In genomic region chr1:28927442-28928305, GRCh38 we compare ENCODE assay signal across 8 cellular contexts. TPM values are rescaled to one million over a fixed set of nuclear protein-coding genes. Genes with fewer than 3 reads are reported as not detected.
DNase-seq lines count a peak whose midpoint lies in the region; ATAC-seq and TF ChIP-seq lines count a peak whose summit lies in the region.

No MANE protein-coding gene starts in this region.

- no peaks in the 10 kb centered on the region for H3K27me3 ChIP-seq in KMS-11 (ENCODE audit: insufficient read depth, low read depth)

- H3K9ac ChIP-seq in KMS-11, result peak overlapping the region; percentile 13; the same call in 1 of the 2 replicates

- H3K9me3 Mint-ChIP-seq in activated naive CD8-positive, alpha-beta T cell (ENCODE audit: low read depth), result no peaks in the 10 kb centered on the region

- H3K4me3 Mint-ChIP-seq in activated naive CD8-positive, alpha-beta T cell, result peak overlapping the region; percentile 67

- WGBS in mesodermal cell (ENCODE audit: insufficient coverage in 2 of 2), 2 experiments, result no CpG with 5 or more reads among the region's 2 CpGs

- H3K27me3 Mint-ChIP-seq in activated naive CD8-positive, alpha-beta T cell, result no peaks in the 10 kb centered on the region

- peaks cover 66% of the 10 kb centered on the region for H3K79me2 ChIP-seq in KMS-11 (ENCODE audit: insufficient read depth, low read depth)

- H3K27ac ChIP-seq in KMS-11 (peak overlapping the region; percentile 46; the same call in 1 of the 2 replicates), mesodermal cell (ENCODE audit: low read depth, low read length, severe bottlenecking) (peak overlapping the region; percentile 51)

- H3K36me3 ChIP-seq in KMS-11 (ENCODE audit: insufficient read depth), result no peaks in the 10 kb centered on the region
- H3K36me3 ChIP-seq in mesodermal cell (ENCODE audit: control insufficient read depth, insufficient read depth, low read length), result no peaks in the 10 kb centered on the region

- peak overlapping the region; percentile 86 for H3K27ac Mint-ChIP-seq in activated naive CD8-positive, alpha-beta T cell

- H3K4me2 ChIP-seq in KMS-11, result peak overlapping the region; percentile 59

- H4K20me1 ChIP-seq in KMS-11 (ENCODE audit: insufficient read depth), result no peaks in the 10 kb centered on the region

- H3K4me1 ChIP-seq in KMS-11 (ENCODE audit: low read depth, poor library complexity, severe bottlenecking) (peaks cover 50% of the 10 kb centered on the region), mesodermal cell (ENCODE audit: control insufficient read depth, insufficient read depth, low read length, poor library complexity, severe bottlenecking) (peaks cover 14% of the 10 kb centered on the region)

- no peak for ATAC-seq in HG02678 (IDR thresholded peaks at IDR 0.05; ENCODE audit: unreplicated experiment)

- no peaks in the 10 kb centered on the region for H3K9me3 ChIP-seq in mesodermal cell (ENCODE audit: control insufficient read depth, low read length)

- no peak overlapping the region for H3K4me3 ChIP-seq in KMS-11 (IDR thresholded peaks at IDR 0.05; ENCODE audit: insufficient read depth, low read depth, low read length)
- H3K4me3 ChIP-seq in mesodermal cell (ENCODE audit: extremely low read depth, insufficient read depth, low read length, poor library complexity, severe bottlenecking), result no peak overlapping the region

- no peak overlapping the region for H2AFZ ChIP-seq in KMS-11 (ENCODE audit: low read depth)

- peak; percentile 59 for DNase-seq in DMS53 (lab: John Stamatoyannopoulos, UW)
- no peak for DNase-seq in stimulated activated CD4-positive, alpha-beta T cell treated with anti-CD3 and anti-CD28 coated beads, Interleukin-12 subunit alpha, Interleukin-12 subunit beta, amount 100 ng/mL, for 4 hours
- no peak for DNase-seq in NCI-H510A treated with DMSO at 0.1 percent for 48 hours (lab: John Stamatoyannopoulos, UW)
- no peak for DNase-seq in HPDE6-E6E7 (ENCODE audit: extremely low spot score)

- H3K36me3 Mint-ChIP-seq in activated naive CD8-positive, alpha-beta T cell, result peaks cover 3% of the 10 kb centered on the region

- no peak for TF ChIP-seq CTCF in KMS-11 (conservative IDR thresholded peaks at IDR 0.05; ENCODE audit: low read depth, low read length)

- peaks cover 68% of the 10 kb centered on the region for H3K4me1 Mint-ChIP-seq in activated naive CD8-positive, alpha-beta T cell (ENCODE audit: low read depth)

RNA-seq across cellular contexts. Expression of gene EPB41, which starts 13.3 kb away (rescaled TPM):
- 41.4 TPM for polyA plus RNA-seq in mesodermal cell (2013, experiment 1 of 2)
- polyA plus RNA-seq in mesodermal cell (2013, experiment 2 of 2), result 40.1 TPM
